Comparison of ENCODE assay signal across 7 cellular contexts in genomic region chr2:203811491-203812221, GRCh38. TPM values are rescaled to one million over a fixed set of nuclear protein-coding genes. Genes with fewer than 3 reads are reported as not detected.
A peak's percentile ranks its signal among the peaks of the same experiment; 100 is the strongest.
DNase-seq lines count a peak whose midpoint lies in the region; ATAC-seq lines count a peak whose summit lies in the region.

No MANE protein-coding gene starts in this region.

- H3K79me1 ChIP-seq in neuronal stem cell (ENCODE audit: low read depth, low read length), result no peaks in the 10 kb centered on the region

- H2BK15ac ChIP-seq in neuronal stem cell (ENCODE audit: low read length), result no peak overlapping the region

- DNase-seq in Kasumi-1 (lab: John Stamatoyannopoulos, UW), result peak; percentile 46 to 49
- peak; percentile 49 for DNase-seq in activated CD4-positive, alpha-beta T cell treated with anti-CD3 and anti-CD28 coated beads, Interleukin-2, amount 50 U/mL, for 1 hour
- DNase-seq in effector CD4-positive, alpha-beta T cell, result peak; percentile 17
- no peak for DNase-seq in neuronal stem cell (ENCODE audit: low spot score)
- peak; percentile 88 for DNase-seq in ureter (ENCODE audit: low spot score)

- no peak overlapping the region for H3K4me2 ChIP-seq in neuronal stem cell (ENCODE audit: insufficient read depth, low read length, poor library complexity, severe bottlenecking)

- no peak overlapping the region for H3K4ac ChIP-seq in neuronal stem cell (ENCODE audit: low read length)

- H2AK5ac ChIP-seq in neuronal stem cell (ENCODE audit: low read depth, low read length), result peak overlapping the region; percentile 66

- H3K9me3 ChIP-seq in neuronal stem cell (replicated peaks in 1 of 2; ENCODE audit: control insufficient read depth in 2 of 2, insufficient read depth in 1 of 2, low read depth in 1 of 2, low read length in 2 of 2), result no peaks in the 10 kb centered on the region

- H2BK5ac ChIP-seq in neuronal stem cell (ENCODE audit: low read length), result no peak overlapping the region

- H3K4me3 ChIP-seq in neuronal stem cell (ENCODE audit: low read length in 2 of 2), result no peak overlapping the region

- no peak overlapping the region for H3K9ac ChIP-seq in neuronal stem cell (ENCODE audit: low read depth, low read length, poor library complexity)

- no peak overlapping the region for H2BK120ac ChIP-seq in neuronal stem cell (ENCODE audit: low read depth, low read length)

- no peak overlapping the region for H3K14ac ChIP-seq in neuronal stem cell (ENCODE audit: low read length)

- H3K27ac ChIP-seq in neuronal stem cell (replicated peaks; ENCODE audit: low read length), result no peak overlapping the region

- no peak overlapping the region for H4K8ac ChIP-seq in neuronal stem cell (ENCODE audit: low read depth, low read length)

- no peak overlapping the region for H3K23ac ChIP-seq in neuronal stem cell (ENCODE audit: low read depth, low read length, poor library complexity)

- WGBS in neuronal stem cell (ENCODE audit: extremely low coverage in 2 of 2, insufficient read length in 2 of 2, insufficient replicate concordance in 1 of 2), 2 donors, result no CpG with 5 or more reads among the region's 9 CpGs

- no peaks in the 10 kb centered on the region for H3K27me3 ChIP-seq in neuronal stem cell (ENCODE audit: control insufficient read depth in 3 of 3, insufficient read depth in 3 of 3, low read depth in 1 of 3, low read length in 3 of 3)

- no peak overlapping the region for H2BK12ac ChIP-seq in neuronal stem cell (ENCODE audit: low read length)

- peak overlapping the region; percentile 67 for H2AFZ ChIP-seq in neuronal stem cell (ENCODE audit: low read length)

- H4K91ac ChIP-seq in neuronal stem cell (ENCODE audit: low read depth, low read length, poor library complexity), result no peak overlapping the region

- ATAC-seq in GM19452 (IDR thresholded peaks at IDR 0.05; ENCODE audit: unreplicated experiment) (peak; percentile 78), HG02763 (IDR thresholded peaks at IDR 0.05; ENCODE audit: unreplicated experiment) (no peak)

- peaks cover 8 to 21% of the 10 kb centered on the region in 2 donors for H3K4me1 ChIP-seq in neuronal stem cell (ENCODE audit: control insufficient read depth in 2 of 2, insufficient read depth in 1 of 2, low read depth in 1 of 2, low read length in 2 of 2)

- H3K36me3 ChIP-seq in neuronal stem cell (replicated peaks in 1 of 2; ENCODE audit: control insufficient read depth in 2 of 2, insufficient read depth in 2 of 2, low read length in 2 of 2), result no peaks in the 10 kb centered on the region

- H3K18ac ChIP-seq in neuronal stem cell (ENCODE audit: low read length), result no peak overlapping the region

RNA-seq across cellular contexts. Expression of gene CTLA4, which starts 55.9 kb away (rescaled TPM):
- polyA plus RNA-seq in neuronal stem cell (2013, experiment 1 of 2), result not detected
- polyA plus RNA-seq in neuronal stem cell (2013, experiment 2 of 2), result not detected
- 0.44 TPM for total RNA-seq in ureter
